ENCODE assay signal across 8 cellular contexts in the genomic region with DNA sequence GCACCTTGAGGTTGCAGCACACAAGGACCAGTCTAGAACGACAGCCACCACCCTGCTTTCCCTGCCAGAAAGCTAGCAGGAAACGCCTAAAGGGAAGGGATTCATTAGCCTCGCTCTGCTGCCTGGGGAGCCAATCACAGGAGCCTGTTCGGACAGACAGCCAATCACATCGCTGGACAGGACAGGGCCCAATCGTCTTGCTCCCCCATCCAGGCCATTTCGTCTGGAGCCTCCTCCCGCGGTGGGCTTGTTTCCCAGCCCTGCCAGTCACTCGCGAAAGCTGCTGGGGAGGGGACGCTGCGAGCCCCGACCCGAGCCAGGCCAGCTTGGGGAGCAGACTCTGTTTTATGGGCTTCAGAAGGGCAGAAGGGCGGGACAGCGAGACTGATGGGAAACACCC.
DNase-seq lines count a peak whose midpoint lies in the region; ATAC-seq lines count a peak whose summit lies in the region.

No MANE protein-coding gene starts in this region.

- DNase-seq in M059J (ENCODE audit: low read depth) (peak; percentile 59), SW480 (ENCODE audit: low spot score) (peak; percentile 87), left cardiac atrium (peak; percentile 80), pons (ENCODE audit: low spot score) (peak; percentile 97), NCI-H1694 treated with DMSO at 0.1 percent for 48 hours (lab: John Stamatoyannopoulos, UW) (no peak)

- peak; percentile 93 to 94 for ATAC-seq in left cardiac atrium
- no peak for ATAC-seq in HG02970 (IDR thresholded peaks at IDR 0.05; ENCODE audit: low FRiP score, unreplicated experiment)
- ATAC-seq in HG03439 (IDR thresholded peaks at IDR 0.05; ENCODE audit: unreplicated experiment): no peak
- no peak for ATAC-seq in GM21528 (IDR thresholded peaks at IDR 0.05; ENCODE audit: low FRiP score, unreplicated experiment)

- intact Hi-C loops in left cardiac atrium (cut with DNase I): no loop called here

Comparison
In these comparisons a context has a peak if more than half of its experiments do, and no peak if none do; other contexts are left out.
1. ATAC-seq: peak in left cardiac atrium (2 of 2); none in HG02970 (single experiment), HG03439 (single experiment) and GM21528 (single experiment).